Comparison of ENCODE assay signal across 8 cellular contexts in the genomic region with DNA sequence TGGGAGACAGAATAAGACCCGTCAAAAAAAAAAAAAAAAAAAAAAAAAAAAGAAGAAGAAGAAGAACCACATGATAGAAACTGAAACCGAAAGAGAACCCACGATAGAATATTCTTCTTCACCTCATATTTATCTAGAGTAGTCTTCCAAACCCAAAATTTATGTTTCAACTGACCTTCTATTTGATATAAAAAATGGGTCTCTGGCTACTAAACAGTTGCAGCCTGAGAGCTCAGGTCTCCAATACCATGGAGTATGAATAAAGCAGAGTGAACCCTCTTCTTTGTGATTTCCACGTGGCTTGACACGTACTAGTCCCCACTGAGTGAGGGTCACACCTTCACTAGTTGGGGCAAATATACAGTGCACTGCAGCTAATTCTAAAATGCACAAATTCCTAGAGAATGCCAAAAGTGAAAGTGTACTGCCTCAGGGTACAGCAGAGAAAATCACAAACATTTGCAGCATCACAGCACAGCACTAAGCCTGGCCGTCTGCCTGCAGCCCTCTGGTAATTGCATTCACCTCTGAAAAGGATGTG. TPM values are rescaled to one million over a fixed set of nuclear protein-coding genes. Genes with fewer than 3 reads are reported as not detected.
A peak's percentile ranks its signal among the peaks of the same experiment; 100 is the strongest.
DNase-seq lines count a peak whose midpoint lies in the region; ATAC-seq and TF ChIP-seq lines count a peak whose summit lies in the region.

No MANE protein-coding gene starts in this region.

- no peak overlapping the region for H4K91ac ChIP-seq in neuronal stem cell (ENCODE audit: low read depth, low read length, poor library complexity)

- H3K18ac ChIP-seq in neuronal stem cell (ENCODE audit: low read length), result no peak overlapping the region

- H2AFZ ChIP-seq in neuronal stem cell (ENCODE audit: low read length), result no peak overlapping the region

- H2BK5ac ChIP-seq in neuronal stem cell (ENCODE audit: low read length), result no peak overlapping the region

- peak; percentile 24 for DNase-seq in ELF-1 (ENCODE audit: low read depth, low spot score)
- DNase-seq in H4 (ENCODE audit: low spot score), result peak; percentile 22
- peak in 1 of 2 experiments; percentile 27 for DNase-seq in SJSA1 (ENCODE audit: low read depth in 1 of 2, low spot score in 2 of 2)
- DNase-seq in foreskin keratinocyte, result peak; percentile 7 to 30
- DNase-seq in neuronal stem cell (ENCODE audit: low spot score), result no peak
- no peak for DNase-seq in stimulated activated CD4-positive, alpha-beta T cell treated with anti-CD3 and anti-CD28 coated beads, Interleukin-4, amount 100 ng/mL, for 1 hour
- no peak for DNase-seq in cerebellar cortex (ENCODE audit: low spot score)
- no peak for DNase-seq in dermis blood vessel endothelial cell

- no peaks in the 10 kb centered on the region for H3K9me3 ChIP-seq in SJSA1 (replicated peaks)
- H3K9me3 ChIP-seq in neuronal stem cell (replicated peaks in 1 of 2; ENCODE audit: control insufficient read depth in 2 of 2, insufficient read depth in 1 of 2, low read depth in 1 of 2, low read length in 2 of 2), result no peaks in the 10 kb centered on the region

- H3K79me1 ChIP-seq in neuronal stem cell (ENCODE audit: low read depth, low read length), result no peaks in the 10 kb centered on the region

- TF ChIP-seq CTCF in foreskin keratinocyte (conservative IDR thresholded peaks at IDR 0.05), result no peak

- H3K9ac ChIP-seq in neuronal stem cell (ENCODE audit: low read depth, low read length, poor library complexity), result no peak overlapping the region

- no peak overlapping the region for H2BK12ac ChIP-seq in neuronal stem cell (ENCODE audit: low read length)

- H3K4me3 ChIP-seq in SJSA1, result peak overlapping the region; percentile 35
- no peak overlapping the region for H3K4me3 ChIP-seq in neuronal stem cell (ENCODE audit: low read length in 2 of 2)

- no peak overlapping the region for H3K14ac ChIP-seq in neuronal stem cell (ENCODE audit: low read length)

- no peak overlapping the region for H3K4ac ChIP-seq in neuronal stem cell (ENCODE audit: low read length)

- H3K27ac ChIP-seq in SJSA1 (no peak overlapping the region; the same call in 1 of the 2 replicates), foreskin keratinocyte (peak overlapping the region; percentile 50), neuronal stem cell (replicated peaks; ENCODE audit: low read length) (no peak overlapping the region)

- H4K8ac ChIP-seq in neuronal stem cell (ENCODE audit: low read depth, low read length), result no peak overlapping the region

- H2BK15ac ChIP-seq in neuronal stem cell (ENCODE audit: low read length), result no peak overlapping the region

- no peak overlapping the region for H3K4me2 ChIP-seq in neuronal stem cell (ENCODE audit: insufficient read depth, low read length, poor library complexity, severe bottlenecking)

- no peak overlapping the region for H3K23ac ChIP-seq in neuronal stem cell (ENCODE audit: low read depth, low read length, poor library complexity)

- no CpG with 5 or more reads among the region's 6 CpGs for WGBS in neuronal stem cell (ENCODE audit: extremely low coverage in 2 of 2, insufficient read length in 2 of 2, insufficient replicate concordance in 1 of 2), 2 donors

- no peak overlapping the region for H2BK120ac ChIP-seq in neuronal stem cell (ENCODE audit: low read depth, low read length)

- no peak overlapping the region for H2AK5ac ChIP-seq in neuronal stem cell (ENCODE audit: low read depth, low read length)

- H3K36me3 ChIP-seq in SJSA1, result no peaks in the 10 kb centered on the region
- H3K36me3 ChIP-seq in neuronal stem cell (replicated peaks in 1 of 2; ENCODE audit: control insufficient read depth in 2 of 2, insufficient read depth in 2 of 2, low read length in 2 of 2), result no peaks in the 10 kb centered on the region

- H3K4me1 ChIP-seq in SJSA1 (replicated peaks) (peaks cover 4% of the 10 kb centered on the region; the same call in 1 of the 2 replicates), foreskin keratinocyte (no peaks in the 10 kb centered on the region), neuronal stem cell (ENCODE audit: control insufficient read depth in 2 of 2, insufficient read depth in 1 of 2, low read depth in 1 of 2, low read length in 2 of 2) (peaks cover 0 to 2% of the 10 kb centered on the region in 2 donors)

- ATAC-seq in foreskin keratinocyte, result peak; percentile 57

- H3K27me3 ChIP-seq in SJSA1 (replicated peaks) (no peaks in the 10 kb centered on the region), foreskin keratinocyte (no peaks in the 10 kb centered on the region), neuronal stem cell (ENCODE audit: control insufficient read depth in 3 of 3, insufficient read depth in 3 of 3, low read depth in 1 of 3, low read length in 3 of 3) (no peaks in the 10 kb centered on the region)

RNA-seq across cellular contexts. Expression of a gene that starts 30.8 kb away (rescaled TPM):
- 38.2 and 41.5 TPM in 2 replicates for total RNA-seq in H4 (2014; rRNA removed; shearing (Covaris generic))
- total RNA-seq in SJSA1 (2014; rRNA removed; shearing (Covaris generic)), result 52.4 and 59.6 TPM in 2 replicates
- total RNA-seq in foreskin keratinocyte, result 38.0 and 40.7 TPM in 2 replicates
- polyA plus RNA-seq in foreskin keratinocyte, result 18.6 and 25.8 TPM in 2 replicates
- 32.4 TPM for polyA plus RNA-seq in neuronal stem cell (2013, experiment 1 of 2)
- polyA plus RNA-seq in neuronal stem cell (2013, experiment 2 of 2), result 34.2 TPM
- total RNA-seq in dermis blood vessel endothelial cell, result 15.0 and 28.2 TPM in 2 replicates

Comparison
In these comparisons a context has a peak if more than half of its experiments do, and no peak if none do; other contexts are left out.
1. DNase-seq: peak in ELF-1 (single experiment), H4 (single experiment) and foreskin keratinocyte (2 of 2); none in neuronal stem cell (single experiment), stimulated activated CD4-positive, alpha-beta T cell treated with anti-CD3 and anti-CD28 coated beads, Interleukin-4, amount 100 ng/mL, for 1 hour (single experiment), cerebellar cortex (single experiment) and dermis blood vessel endothelial cell (single experiment).